8 cellular contexts compared by ENCODE assay signal in genomic region chr12:53078425-53079225, GRCh38. TPM values are rescaled to one million over a fixed set of nuclear protein-coding genes. Genes with fewer than 3 reads are reported as not detected.
DNase-seq lines count a peak whose midpoint lies in the region; ATAC-seq, FAIRE-seq and TF ChIP-seq lines count a peak whose summit lies in the region.
"Had no signal": no experiment of that assay in that cellular context is flagged by ENCODE, and none has a peak within 500 bp of the region (broad histone marks: within the 10 kb centered on the region; RNA-seq: fewer than 3 reads in every experiment).

No MANE protein-coding gene starts in this region.

- no peak for TF ChIP-seq RAD21 in GM12878 (IDR thresholded peaks at IDR 0.05; ENCODE audit: insufficient read depth, low read depth, low read length)
- peak; percentile 29; the same call in 1 of the 2 replicates for TF ChIP-seq RAD21 in HepG2 (CRISPR knock-in tag; IDR thresholded peaks at IDR 0.05)

- peaks cover 2 to 4% of the 10 kb centered on the region in 2 experiments; a peak in 3 of 4 replicates for H3K36me3 ChIP-seq in GM12878 (ENCODE audit: control insufficient read depth in 2 of 2, insufficient read depth in 2 of 2, low read length in 1 of 2)
- H3K36me3 ChIP-seq in HepG2 (replicated peaks in 1 of 2; ENCODE audit: control insufficient read depth in 1 of 2, insufficient read depth in 2 of 2, low read length in 2 of 2), result peaks cover 1 to 12% of the 10 kb centered on the region in 2 experiments; a peak in 1 of 5 replicates
- H3K36me3 ChIP-seq in thoracic aorta, result peaks cover 26% of the 10 kb centered on the region

- intact Hi-C loops in GM12878 (cut with micrococcal nuclease; ENCODE audit: unreplicated experiment) (loop anchor here (2.0 kb wide), 1 partner anchor 72 kb away; the partner anchor contains the start of gene EIF4B), HepG2 (cut with micrococcal nuclease; ENCODE audit: unreplicated experiment) (loop anchor here (2.0 kb wide), 1 partner anchor 20 kb away; no protein-coding TSS in a partner anchor)

- peaks cover 6% of the 10 kb centered on the region for H3K79me2 ChIP-seq in GM12878 (ENCODE audit: control insufficient read depth, insufficient read depth, low read length)
- no peaks in the 10 kb centered on the region for H3K79me2 ChIP-seq in HepG2 (ENCODE audit: insufficient read depth, low read length)

- TF ChIP-seq CTCF in HFF-Myc (IDR thresholded peaks at IDR 0.05; ENCODE audit: low read depth, low read length, missing control alignments) (no peak), GM12878 (IDR thresholded peaks at IDR 0.05 in 2 of 3, conservative IDR thresholded peaks at IDR 0.05 in 1 of 3; ENCODE audit: control insufficient read depth in 2 of 3, extremely low read depth in 1 of 3, insufficient read depth in 1 of 3, low read depth in 3 of 3, low read length in 3 of 3) (no peak), HepG2 (CRISPR knock-in tag; IDR thresholded peaks at IDR 0.05) (no peak; the same call in 1 of the 2 replicates), thoracic aorta (IDR thresholded peaks at IDR 0.05) (no peak)

- H3K9me3 ChIP-seq in GM12878 (replicated peaks; ENCODE audit: control insufficient read depth, insufficient read depth, low read length), result no peaks in the 10 kb centered on the region
- H3K9me3 ChIP-seq in HepG2 (ENCODE audit: low read length), result no peaks in the 10 kb centered on the region
- no peaks in the 10 kb centered on the region for H3K9me3 ChIP-seq in thoracic aorta

- no peak for DNase-seq in GM12891 (ENCODE audit: insufficient read length, low spot score)
- DNase-seq in HFF-Myc (ENCODE audit: extremely low read depth, low read depth), result no peak
- DNase-seq in NCI-H526 (lab: John Stamatoyannopoulos, UW), result peak; percentile 73 to 88
- no peak for DNase-seq in GM12878 (ENCODE audit: low read depth, low spot score)
- DNase-seq in HepG2 (ENCODE audit: low spot score), result no peak
- DNase-seq in thoracic aorta (ENCODE audit: low spot score), result no peak

- no peaks in the 10 kb centered on the region for H4K20me1 ChIP-seq in GM12878 (ENCODE audit: control insufficient read depth, insufficient read depth)
- H4K20me1 ChIP-seq in HepG2 (ENCODE audit: insufficient read depth, low read length), result no peaks in the 10 kb centered on the region

- H2AFZ ChIP-seq in GM12878 (ENCODE audit: control insufficient read depth, low read depth, low read length) (peak overlapping the region; percentile 61), HepG2 (ENCODE audit: low read length) (peak overlapping the region; percentile 39)

- no peak for TF ChIP-seq POLR2A in GM12891 (IDR thresholded peaks at IDR 0.05; ENCODE audit: low read depth, low read length)
- TF ChIP-seq POLR2A in GM12878 (IDR thresholded peaks at IDR 0.05; ENCODE audit: low read depth, low read length), result no peak
- peak; percentile 49 to 78 for TF ChIP-seq POLR2A in HepG2 (IDR thresholded peaks at IDR 0.05; ENCODE audit: insufficient read depth in 1 of 2, low read depth in 2 of 2, low read length in 2 of 2)

- SMC1A ChIA-PET in GM12878 (lab: Charles Lee; ENCODE audit: uncharacterized antibody, unreplicated experiment), result interaction anchor here (0.6 to 4.6 kb wide), 9 partner anchors 12 to 208 kb away, joined by 3 to 19 read pairs (median 3); partner anchors contain the start of gene SOAT2

- H3K4me2 ChIP-seq in GM12878 (ENCODE audit: control insufficient read depth, insufficient read depth) (peak overlapping the region; percentile 93), HepG2 (ENCODE audit: low read depth, low read length) (peak overlapping the region; percentile 84)

- peak overlapping the region; percentile 87 for H3K9ac ChIP-seq in GM12878 (ENCODE audit: control insufficient read depth, insufficient read depth, low read length)
- H3K9ac ChIP-seq in HepG2 (ENCODE audit: insufficient read depth, low read depth, low read length), result peak overlapping the region; percentile 83

- H3K27me3 ChIP-seq in GM12878 (replicated peaks in 1 of 2; ENCODE audit: control insufficient read depth in 2 of 2, insufficient read depth in 2 of 2, low read length in 1 of 2), result no peaks in the 10 kb centered on the region
- H3K27me3 ChIP-seq in HepG2 (ENCODE audit: control insufficient read depth in 1 of 2, insufficient read depth in 2 of 2, low read length in 2 of 2), result no peaks in the 10 kb centered on the region; a peak in 1 of 5 replicates
- H3K27me3 ChIP-seq in thoracic aorta (replicated peaks; ENCODE audit: insufficient read depth), result no peaks in the 10 kb centered on the region

- H3K27ac ChIP-seq in GM12878 (ENCODE audit: control insufficient read depth, insufficient read depth) (peak overlapping the region; percentile 61; the same call in 1 of the 2 replicates), HepG2 (ENCODE audit: extremely low read length, insufficient read depth, low read length) (peak overlapping the region; percentile 84), thoracic aorta (peak overlapping the region; percentile 89 to 92)

- CTCF ChIA-PET in GM12878 (lab: Yijun Ruan, JAX), result interaction anchor here (0.6 to 13.2 kb wide), 12 partner anchors 12 to 1436 kb away, joined by 3 to 177 read pairs (median 3); partner anchors contain the start of genes IGFBP6 and SOAT2
- CTCF ChIA-PET in HepG2 (lab: Yijun Ruan, JAX; ENCODE audit: low intra/inter-chr PET ratio, low total read pairs), result no interaction called here

- in situ Hi-C loops in GM12878 (cut with MboI) (no loop called here), HepG2 (cut with HindIII; ENCODE audit: extremely low pct_ligation_motif_present, low pct_unique_long_range_greater_than_20kb) (no loop called here)

- POLR2A ChIA-PET in GM12878 (lab: Charles Lee) (interaction anchor here (0.6 to 2.5 kb wide), 14 partner anchors 10 to 1098 kb away, joined by 3 to 12 read pairs (median 6); partner anchors contain the start of genes EIF4B, ESPL1, IGFBP6 and SOAT2), HepG2 (lab: Yijun Ruan, JAX) (interaction anchor here (0.7 to 3.6 kb wide), 30 partner anchors 11 to 422 kb away, joined by 3 to 102 read pairs (median 7); partner anchors contain the start of genes AAAS, CSAD, EIF4B and IGFBP6)

- no peak for TF ChIP-seq EP300 in GM12878 (IDR thresholded peaks at IDR 0.05; ENCODE audit: borderline replicate concordance in 1 of 2, control insufficient read depth in 1 of 2, low read depth in 2 of 2, low read length in 2 of 2)
- no peak for TF ChIP-seq EP300 in HepG2 (IDR thresholded peaks at IDR 0.05; ENCODE audit: low read depth in 2 of 2, low read length in 2 of 2)
- TF ChIP-seq EP300 in HepG2 (CRISPR knock-in tag; IDR thresholded peaks at IDR 0.05; ENCODE audit: borderline replicate concordance), result no peak

- H3K4me1 ChIP-seq in GM12878 (ENCODE audit: control insufficient read depth, insufficient read depth, low read length) (no peaks in the 10 kb centered on the region; the same call in none of the 2 replicates), HepG2 (ENCODE audit: insufficient read depth, low read length) (peaks cover 60% of the 10 kb centered on the region), thoracic aorta (ENCODE audit: control insufficient read depth in 1 of 2, low read depth in 2 of 2) (peaks cover 21 to 51% of the 10 kb centered on the region in 2 donors)

- 28% methylated on average over 24 of the region's 25 CpGs for WGBS in GM12878 (ENCODE audit: insufficient coverage, insufficient replicate concordance, low lambda C conversion rate, missing lambda C conversion rate)
- 37% methylated on average over 10 of the region's 25 CpGs for WGBS in HepG2 (ENCODE audit: low lambda C conversion rate)

- RAD21 ChIA-PET in GM12878 (lab: Charles Lee; ENCODE audit: unreplicated experiment), result interaction anchor here (0.7 to 4.1 kb wide), 13 partner anchors 12 to 673 kb away, joined by 3 to 25 read pairs (median 3); partner anchors contain the start of genes ATP5MC2, CISTR, EIF4B and SOAT2

- ATAC-seq in GM12878 (peak; percentile 46), HepG2 (peak; percentile 34; the same call in 2 of the 3 replicates), thoracic aorta (ENCODE audit: insufficient number of reproducible peaks, low FRiP score, low read depth) (peak; percentile 9), HG02852 (IDR thresholded peaks at IDR 0.05; ENCODE audit: unreplicated experiment) (no peak)

- FAIRE-seq in GM12891 (lab: Jason Lieb, UNC), result peak; percentile 68
- no peak for FAIRE-seq in GM12878 (lab: Jason Lieb, UNC)
- no peak for FAIRE-seq in HepG2 (lab: Jason Lieb, UNC)
- FAIRE-seq: colon had no signal

- BruUV-seq in GM12878 (replicated peaks; lab: Mats Ljungman, UMichigan), result TSS peak; percentile 57
- BruUV-seq in HepG2 (replicated peaks; lab: Mats Ljungman, UMichigan), result TSS peak; percentile 89

- H3K4me3 ChIP-seq in HFF-Myc (replicated peaks; ENCODE audit: low read depth, low read length) (peak overlapping the region; percentile 60), GM12878 (peak overlapping the region; percentile 90), HepG2 (replicated peaks in 1 of 3; ENCODE audit: insufficient read depth in 1 of 3, low read depth in 2 of 3, low read length in 3 of 3) (peak overlapping the region; percentile 72 to 89 (median 73)), thoracic aorta (peak overlapping the region; percentile 86)

RNA-seq across cellular contexts. Expression of gene SPRYD3, which starts 0.6 kb away (rescaled TPM):
- 13.4 TPM for polyA plus RNA-seq in GM12891 (2012; ENCODE audit: low read depth, missing spikeins)
- 14.3 and 17.7 TPM in 2 replicates for total RNA-seq in GM12878 (2013; cell fraction: nucleolus; rRNA removed)
- total RNA-seq in GM12878 (2014; rRNA removed), result 18.7 and 21.0 TPM in 2 replicates
- total RNA-seq in GM12878 (2014; rRNA removed; fragmentation: Illumina TruSeq; extraction: Trizol), result 10.4 and 11.2 TPM in 2 replicates
- 24.7 and 27.7 TPM in 2 replicates for total RNA-seq in GM12878 (2021)
- 6.7 TPM for polyA plus RNA-seq in GM12878 (2011; ENCODE audit: low read depth)
- polyA plus RNA-seq in GM12878 (2011; rRNA removed), result 12.4 and 19.4 TPM in 2 replicates
- 28.7 and 32.0 TPM in 2 replicates for polyA plus RNA-seq in GM12878 (2011; cell fraction: cytosol; rRNA removed)
- 22.8 and 28.5 TPM in 2 replicates for polyA plus RNA-seq in GM12878 (2011; cell fraction: nucleus; rRNA removed)
- polyA plus RNA-seq in GM12878 (2012), result 14.5 and 15.8 TPM in 2 replicates
- polyA plus RNA-seq in GM12878 (2014; fragmentation: Illumina TruSeq; extraction: Trizol), result 9.4 and 18.3 TPM in 2 replicates
- polyA plus RNA-seq in GM12878 (2014; fragmentation: Nextera tagmentation; extraction: Ambion mirVana), result 1 to 10 TPM; 2.3 to 3.5 TPM
- polyA plus RNA-seq in GM12878 (2014; rRNA removed), result 21.4 and 21.7 TPM in 2 replicates
- 10 to 100 TPM; 26.2 to 26.4 TPM for polyA plus RNA-seq in GM12878 (2016; fragmentation: Nextera tagmentation; extraction: Ambion mirVana)
- 24.0 and 32.3 TPM in 2 replicates for polyA minus RNA-seq in GM12878 (2011; rRNA and poly(A)+ RNA removed)
- polyA minus RNA-seq in GM12878 (2011; cell fraction: cytosol; rRNA and poly(A)+ RNA removed), result 12.1 and 12.6 TPM in 2 replicates
- polyA minus RNA-seq in GM12878 (2011; cell fraction: nucleus; rRNA and poly(A)+ RNA removed), result 10.4 and 18.8 TPM in 2 replicates
- total RNA-seq in HepG2 (2016; rRNA removed; fragmentation: Illumina TruSeq; extraction: Trizol), result 9.0 and 9.2 TPM in 2 replicates
- 0.79 and 1.3 TPM in 2 replicates for total RNA-seq in HepG2 (2016; cell fraction: cytosol; rRNA removed; fragmentation: Illumina TruSeq; extraction: Trizol; ENCODE audit: low read depth)
- total RNA-seq in HepG2 (2016; cell fraction: insoluble cytoplasmic fraction; rRNA removed; fragmentation: Illumina TruSeq; extraction: Trizol), result 7.9 and 8.6 TPM in 2 replicates
- 2.8 and 3.1 TPM in 2 replicates for total RNA-seq in HepG2 (2016; cell fraction: membrane; rRNA removed; fragmentation: Illumina TruSeq; extraction: Trizol)
- 5.1 and 5.3 TPM in 2 replicates for total RNA-seq in HepG2 (2016; cell fraction: nucleus; rRNA removed; fragmentation: Illumina TruSeq; extraction: Trizol)
- polyA plus RNA-seq in HepG2 (2011; rRNA removed), result 9.2 and 10.7 TPM in 2 replicates
- polyA plus RNA-seq in HepG2 (2011; cell fraction: cytosol; rRNA removed), result 11.7 and 12.2 TPM in 2 replicates
- 12.1 and 12.6 TPM in 2 replicates for polyA plus RNA-seq in HepG2 (2011; cell fraction: nucleus; rRNA removed)
- polyA plus RNA-seq in HepG2 (2012), result 6.0 and 9.7 TPM in 2 replicates
- polyA plus RNA-seq in HepG2 (2016; cell fraction: cytosol; fragmentation: Illumina TruSeq; extraction: Trizol; ENCODE audit: low read depth), result 0.86 and 1.1 TPM in 2 replicates
- 11.6 and 12.5 TPM in 2 replicates for polyA plus RNA-seq in HepG2 (2016; cell fraction: insoluble cytoplasmic fraction; fragmentation: Illumina TruSeq; extraction: Trizol; ENCODE audit: low read depth)
- polyA plus RNA-seq in HepG2 (2016; cell fraction: membrane; fragmentation: Illumina TruSeq; extraction: Trizol; ENCODE audit: low read depth), result 2.0 and 3.3 TPM in 2 replicates
- polyA plus RNA-seq in HepG2 (2016; cell fraction: nucleus; fragmentation: Illumina TruSeq; extraction: Trizol; ENCODE audit: insufficient read depth, low read depth), result 7.6 and 8.3 TPM in 2 replicates
- 27.5 and 69.5 TPM in 2 replicates for polyA minus RNA-seq in HepG2 (2011; rRNA and poly(A)+ RNA removed; ENCODE audit: low replicate concordance)
- 8.3 and 10.6 TPM in 2 replicates for polyA minus RNA-seq in HepG2 (2011; cell fraction: cytosol; rRNA and poly(A)+ RNA removed)
- polyA minus RNA-seq in HepG2 (2011; cell fraction: nucleus; rRNA and poly(A)+ RNA removed), result 9.5 and 12.8 TPM in 2 replicates
- 10 to 100 TPM; 68.0 to 94.8 TPM for total RNA-seq in thoracic aorta

RNA-seq across cellular contexts. Expression of gene IGFBP6, which starts 18.8 kb away (rescaled TPM):
- polyA plus RNA-seq in GM12891 (2012; ENCODE audit: low read depth, missing spikeins), result not detected
- total RNA-seq in GM12878 (2013; cell fraction: nucleolus; rRNA removed), result not detected in 2 replicates
- 0.56 TPM in 1 of 2 replicates, not detected in the other for total RNA-seq in GM12878 (2014; rRNA removed)
- total RNA-seq in GM12878 (2014; rRNA removed; fragmentation: Illumina TruSeq; extraction: Trizol), result not detected in 2 replicates
- total RNA-seq in GM12878 (2021), result 0.64 and 0.87 TPM in 2 replicates
- polyA plus RNA-seq in GM12878 (2011; ENCODE audit: low read depth), result not detected
- 0.16 and 0.60 TPM in 2 replicates for polyA plus RNA-seq in GM12878 (2011; rRNA removed)
- polyA plus RNA-seq in GM12878 (2011; cell fraction: cytosol; rRNA removed), result 0.67 and 0.85 TPM in 2 replicates
- 0.22 and 0.31 TPM in 2 replicates for polyA plus RNA-seq in GM12878 (2011; cell fraction: nucleus; rRNA removed)
- 0.19 and 0.21 TPM in 2 replicates for polyA plus RNA-seq in GM12878 (2012)
- not detected in 2 replicates for polyA plus RNA-seq in GM12878 (2014; fragmentation: Illumina TruSeq; extraction: Trizol)
- under 1 TPM in 1 of 2 experiments, not detected in 1; 0.09 TPM for polyA plus RNA-seq in GM12878 (2014; fragmentation: Nextera tagmentation; extraction: Ambion mirVana)
- polyA plus RNA-seq in GM12878 (2014; rRNA removed), result 0.35 and 0.84 TPM in 2 replicates
- under 1 TPM; 0.44 to 0.80 TPM for polyA plus RNA-seq in GM12878 (2016; fragmentation: Nextera tagmentation; extraction: Ambion mirVana)
- polyA minus RNA-seq in GM12878 (2011; rRNA and poly(A)+ RNA removed), result 0.77 TPM in 1 of 2 replicates, not detected in the other
- polyA minus RNA-seq in GM12878 (2011; cell fraction: cytosol; rRNA and poly(A)+ RNA removed), result not detected in 2 replicates
- not detected in 2 replicates for polyA minus RNA-seq in GM12878 (2011; cell fraction: nucleus; rRNA and poly(A)+ RNA removed)
- 2.1 and 3.9 TPM in 2 replicates for total RNA-seq in HepG2 (2016; rRNA removed; fragmentation: Illumina TruSeq; extraction: Trizol)
- 5.3 and 5.9 TPM in 2 replicates for total RNA-seq in HepG2 (2016; cell fraction: cytosol; rRNA removed; fragmentation: Illumina TruSeq; extraction: Trizol; ENCODE audit: low read depth)
- total RNA-seq in HepG2 (2016; cell fraction: insoluble cytoplasmic fraction; rRNA removed; fragmentation: Illumina TruSeq; extraction: Trizol), result 2.5 and 4.7 TPM in 2 replicates
- 3.3 and 3.5 TPM in 2 replicates for total RNA-seq in HepG2 (2016; cell fraction: membrane; rRNA removed; fragmentation: Illumina TruSeq; extraction: Trizol)
- total RNA-seq in HepG2 (2016; cell fraction: nucleus; rRNA removed; fragmentation: Illumina TruSeq; extraction: Trizol), result 1.9 and 3.2 TPM in 2 replicates
- 22.6 and 25.2 TPM in 2 replicates for polyA plus RNA-seq in HepG2 (2011; rRNA removed)
- polyA plus RNA-seq in HepG2 (2011; cell fraction: cytosol; rRNA removed), result 19.0 and 41.0 TPM in 2 replicates
- polyA plus RNA-seq in HepG2 (2011; cell fraction: nucleus; rRNA removed), result 8.4 and 9.6 TPM in 2 replicates
- 3.4 and 4.6 TPM in 2 replicates for polyA plus RNA-seq in HepG2 (2012)
- 4.2 and 5.7 TPM in 2 replicates for polyA plus RNA-seq in HepG2 (2016; cell fraction: cytosol; fragmentation: Illumina TruSeq; extraction: Trizol; ENCODE audit: low read depth)
- 2.0 and 2.4 TPM in 2 replicates for polyA plus RNA-seq in HepG2 (2016; cell fraction: insoluble cytoplasmic fraction; fragmentation: Illumina TruSeq; extraction: Trizol; ENCODE audit: low read depth)
- 3.2 and 3.8 TPM in 2 replicates for polyA plus RNA-seq in HepG2 (2016; cell fraction: membrane; fragmentation: Illumina TruSeq; extraction: Trizol; ENCODE audit: low read depth)
- 5.4 and 7.5 TPM in 2 replicates for polyA plus RNA-seq in HepG2 (2016; cell fraction: nucleus; fragmentation: Illumina TruSeq; extraction: Trizol; ENCODE audit: insufficient read depth, low read depth)
- 9.0 and 27.1 TPM in 2 replicates for polyA minus RNA-seq in HepG2 (2011; rRNA and poly(A)+ RNA removed; ENCODE audit: low replicate concordance)
- polyA minus RNA-seq in HepG2 (2011; cell fraction: cytosol; rRNA and poly(A)+ RNA removed), result 8.7 and 9.5 TPM in 2 replicates
- 0.77 and 1.6 TPM in 2 replicates for polyA minus RNA-seq in HepG2 (2011; cell fraction: nucleus; rRNA and poly(A)+ RNA removed)
- total RNA-seq in thoracic aorta, result 1,000 to 10,000 TPM; 1,999 to 2,150 TPM

RNA-seq across cellular contexts. Expression of gene SOAT2, which starts 24.7 kb away (rescaled TPM):
- polyA plus RNA-seq in GM12891 (2012; ENCODE audit: low read depth, missing spikeins), result not detected
- total RNA-seq in GM12878 (2013; cell fraction: nucleolus; rRNA removed), result not detected in 2 replicates
- total RNA-seq in GM12878 (2014; rRNA removed), result 1.2 and 1.6 TPM in 2 replicates
- total RNA-seq in GM12878 (2014; rRNA removed; fragmentation: Illumina TruSeq; extraction: Trizol), result 0.60 and 0.67 TPM in 2 replicates
- total RNA-seq in GM12878 (2021), result 1.6 and 1.9 TPM in 2 replicates
- not detected for polyA plus RNA-seq in GM12878 (2011; ENCODE audit: low read depth)
- polyA plus RNA-seq in GM12878 (2011; rRNA removed), result 0.24 and 0.30 TPM in 2 replicates
- polyA plus RNA-seq in GM12878 (2011; cell fraction: cytosol; rRNA removed), result 0.31 and 0.53 TPM in 2 replicates
- polyA plus RNA-seq in GM12878 (2011; cell fraction: nucleus; rRNA removed), result 1.7 TPM in 2 replicates
- 0.21 TPM in 1 of 2 replicates, not detected in the other for polyA plus RNA-seq in GM12878 (2012)
- 0.43 and 0.78 TPM in 2 replicates for polyA plus RNA-seq in GM12878 (2014; fragmentation: Illumina TruSeq; extraction: Trizol)
- under 1 TPM; 0.08 to 0.33 TPM for polyA plus RNA-seq in GM12878 (2014; fragmentation: Nextera tagmentation; extraction: Ambion mirVana)
- polyA plus RNA-seq in GM12878 (2014; rRNA removed), result 1.7 and 2.4 TPM in 2 replicates
- under 1 TPM; 0.46 to 0.72 TPM for polyA plus RNA-seq in GM12878 (2016; fragmentation: Nextera tagmentation; extraction: Ambion mirVana)
- polyA minus RNA-seq in GM12878 (2011; rRNA and poly(A)+ RNA removed), result 0.36 TPM in 1 of 2 replicates, not detected in the other
- not detected in 2 replicates for polyA minus RNA-seq in GM12878 (2011; cell fraction: cytosol; rRNA and poly(A)+ RNA removed)
- 0.24 and 0.48 TPM in 2 replicates for polyA minus RNA-seq in GM12878 (2011; cell fraction: nucleus; rRNA and poly(A)+ RNA removed)
- 6.1 and 14.9 TPM in 2 replicates for total RNA-seq in HepG2 (2016; rRNA removed; fragmentation: Illumina TruSeq; extraction: Trizol)
- 1.3 and 1.6 TPM in 2 replicates for total RNA-seq in HepG2 (2016; cell fraction: cytosol; rRNA removed; fragmentation: Illumina TruSeq; extraction: Trizol; ENCODE audit: low read depth)
- total RNA-seq in HepG2 (2016; cell fraction: insoluble cytoplasmic fraction; rRNA removed; fragmentation: Illumina TruSeq; extraction: Trizol), result 5.1 and 14.3 TPM in 2 replicates
- 3.9 and 5.2 TPM in 2 replicates for total RNA-seq in HepG2 (2016; cell fraction: membrane; rRNA removed; fragmentation: Illumina TruSeq; extraction: Trizol)
- total RNA-seq in HepG2 (2016; cell fraction: nucleus; rRNA removed; fragmentation: Illumina TruSeq; extraction: Trizol), result 20.7 and 23.6 TPM in 2 replicates
- polyA plus RNA-seq in HepG2 (2011; rRNA removed), result 108 and 131 TPM in 2 replicates
- 102 and 125 TPM in 2 replicates for polyA plus RNA-seq in HepG2 (2011; cell fraction: cytosol; rRNA removed)
- 476 and 502 TPM in 2 replicates for polyA plus RNA-seq in HepG2 (2011; cell fraction: nucleus; rRNA removed)
- polyA plus RNA-seq in HepG2 (2012), result 40.7 and 74.1 TPM in 2 replicates
- 2.1 and 3.1 TPM in 2 replicates for polyA plus RNA-seq in HepG2 (2016; cell fraction: cytosol; fragmentation: Illumina TruSeq; extraction: Trizol; ENCODE audit: low read depth)
- 8.4 and 8.5 TPM in 2 replicates for polyA plus RNA-seq in HepG2 (2016; cell fraction: insoluble cytoplasmic fraction; fragmentation: Illumina TruSeq; extraction: Trizol; ENCODE audit: low read depth)
- 3.3 and 4.5 TPM in 2 replicates for polyA plus RNA-seq in HepG2 (2016; cell fraction: membrane; fragmentation: Illumina TruSeq; extraction: Trizol; ENCODE audit: low read depth)
- 40.5 and 42.0 TPM in 2 replicates for polyA plus RNA-seq in HepG2 (2016; cell fraction: nucleus; fragmentation: Illumina TruSeq; extraction: Trizol; ENCODE audit: insufficient read depth, low read depth)
- polyA minus RNA-seq in HepG2 (2011; rRNA and poly(A)+ RNA removed; ENCODE audit: low replicate concordance), result 0.16 and 255 TPM in 2 replicates
- polyA minus RNA-seq in HepG2 (2011; cell fraction: cytosol; rRNA and poly(A)+ RNA removed), result 39.8 and 42.8 TPM in 2 replicates
- polyA minus RNA-seq in HepG2 (2011; cell fraction: nucleus; rRNA and poly(A)+ RNA removed), result 79.3 and 125 TPM in 2 replicates
- under 1 TPM; 0.81 to 0.99 TPM for total RNA-seq in thoracic aorta

RNA-seq across cellular contexts. Expression of gene TNS2, which starts 28.8 kb away (rescaled TPM):
- 0.32 TPM for polyA plus RNA-seq in GM12891 (2012; ENCODE audit: low read depth, missing spikeins)
- 1.7 and 2.7 TPM in 2 replicates for total RNA-seq in GM12878 (2013; cell fraction: nucleolus; rRNA removed)
- total RNA-seq in GM12878 (2014; rRNA removed) (0.17 and 0.22 TPM in 2 replicates), GM12878 (2014; rRNA removed; fragmentation: Illumina TruSeq; extraction: Trizol) (not detected in 2 replicates), GM12878 (2021) (0.66 and 0.72 TPM in 2 replicates), HepG2 (2016; rRNA removed; fragmentation: Illumina TruSeq; extraction: Trizol) (3.2 and 8.9 TPM in 2 replicates), thoracic aorta (100 to 1,000 TPM; 292 to 307 TPM)
- 0.14 TPM for polyA plus RNA-seq in GM12878 (2011; ENCODE audit: low read depth)
- polyA plus RNA-seq in GM12878 (2011; rRNA removed) (0.07 TPM in 1 of 2 replicates, not detected in the other), GM12878 (2014; fragmentation: Illumina TruSeq; extraction: Trizol) (0.03 and 0.11 TPM in 2 replicates), GM12878 (2014; fragmentation: Nextera tagmentation; extraction: Ambion mirVana) (not detected), GM12878 (2014; rRNA removed) (0.15 and 0.52 TPM in 2 replicates), GM12878 (2016; fragmentation: Nextera tagmentation; extraction: Ambion mirVana) (under 1 TPM in 1 of 2 experiments, not detected in 1; 0.20 TPM), HepG2 (2011; rRNA removed) (18.0 and 20.4 TPM in 2 replicates)
- 0.07 and 0.10 TPM in 2 replicates for polyA plus RNA-seq in GM12878 (2011; cell fraction: cytosol; rRNA removed)
- polyA plus RNA-seq in GM12878 (2011; cell fraction: nucleus; rRNA removed), result 0.97 and 1.3 TPM in 2 replicates
- 0.39 and 0.64 TPM in 2 replicates for polyA plus RNA-seq in GM12878 (2012)
- 0.57 TPM in 1 of 2 replicates, not detected in the other for polyA minus RNA-seq in GM12878 (2011; rRNA and poly(A)+ RNA removed)
- polyA minus RNA-seq in GM12878 (2011; cell fraction: cytosol; rRNA and poly(A)+ RNA removed), result 0.62 and 2.8 TPM in 2 replicates
- polyA minus RNA-seq in GM12878 (2011; cell fraction: nucleus; rRNA and poly(A)+ RNA removed), result 0.48 and 1.2 TPM in 2 replicates
- total RNA-seq in HepG2 (2016; cell fraction: cytosol; rRNA removed; fragmentation: Illumina TruSeq; extraction: Trizol; ENCODE audit: low read depth), result 3.1 and 5.0 TPM in 2 replicates
- total RNA-seq in HepG2 (2016; cell fraction: insoluble cytoplasmic fraction; rRNA removed; fragmentation: Illumina TruSeq; extraction: Trizol), result 2.8 and 9.5 TPM in 2 replicates
- total RNA-seq in HepG2 (2016; cell fraction: membrane; rRNA removed; fragmentation: Illumina TruSeq; extraction: Trizol), result 3.1 and 3.8 TPM in 2 replicates
- 13.3 and 14.8 TPM in 2 replicates for total RNA-seq in HepG2 (2016; cell fraction: nucleus; rRNA removed; fragmentation: Illumina TruSeq; extraction: Trizol)
- 3.9 and 6.8 TPM in 2 replicates for polyA plus RNA-seq in HepG2 (2011; cell fraction: cytosol; rRNA removed)
- 181 and 258 TPM in 2 replicates for polyA plus RNA-seq in HepG2 (2011; cell fraction: nucleus; rRNA removed)
- polyA plus RNA-seq in HepG2 (2012), result 13.0 and 15.3 TPM in 2 replicates
- 0.96 and 1.4 TPM in 2 replicates for polyA plus RNA-seq in HepG2 (2016; cell fraction: cytosol; fragmentation: Illumina TruSeq; extraction: Trizol; ENCODE audit: low read depth)
- 5.7 and 8.2 TPM in 2 replicates for polyA plus RNA-seq in HepG2 (2016; cell fraction: insoluble cytoplasmic fraction; fragmentation: Illumina TruSeq; extraction: Trizol; ENCODE audit: low read depth)
- polyA plus RNA-seq in HepG2 (2016; cell fraction: membrane; fragmentation: Illumina TruSeq; extraction: Trizol; ENCODE audit: low read depth), result 2.0 and 4.2 TPM in 2 replicates
- polyA plus RNA-seq in HepG2 (2016; cell fraction: nucleus; fragmentation: Illumina TruSeq; extraction: Trizol; ENCODE audit: insufficient read depth, low read depth), result 34.1 and 49.0 TPM in 2 replicates
- 34.0 and 38.3 TPM in 2 replicates for polyA minus RNA-seq in HepG2 (2011; rRNA and poly(A)+ RNA removed; ENCODE audit: low replicate concordance)
- 9.9 and 10.3 TPM in 2 replicates for polyA minus RNA-seq in HepG2 (2011; cell fraction: cytosol; rRNA and poly(A)+ RNA removed)
- polyA minus RNA-seq in HepG2 (2011; cell fraction: nucleus; rRNA and poly(A)+ RNA removed), result 63.8 and 80.3 TPM in 2 replicates

Comparison
In these comparisons a context has a peak if more than half of its experiments do, and no peak if none do; other contexts are left out.
1. DNase-seq: peak in NCI-H526 (2 of 2); none in GM12891 (single experiment), HFF-Myc (single experiment), GM12878 (single experiment), HepG2 (single experiment) and thoracic aorta (single experiment).
2. POLR2A ChIP-seq: peak in HepG2 (2 of 2); none in GM12891 (single experiment) and GM12878 (single experiment).
3. RNA of gene IGFBP6, which starts 18.8 kb away (total RNA-seq): 1,999 to 2,150 TPM in thoracic aorta; 1.9 to 5.9 TPM in HepG2 and 0.56 to 0.87 TPM in GM12878; every median in the first group is over 100 times any median in the second.
4. Peak in every context shown above with its lines, with median percentiles within 50 percentile points of each other: H3K4me3 ChIP-seq and H3K27ac ChIP-seq.